In the genomic region with DNA sequence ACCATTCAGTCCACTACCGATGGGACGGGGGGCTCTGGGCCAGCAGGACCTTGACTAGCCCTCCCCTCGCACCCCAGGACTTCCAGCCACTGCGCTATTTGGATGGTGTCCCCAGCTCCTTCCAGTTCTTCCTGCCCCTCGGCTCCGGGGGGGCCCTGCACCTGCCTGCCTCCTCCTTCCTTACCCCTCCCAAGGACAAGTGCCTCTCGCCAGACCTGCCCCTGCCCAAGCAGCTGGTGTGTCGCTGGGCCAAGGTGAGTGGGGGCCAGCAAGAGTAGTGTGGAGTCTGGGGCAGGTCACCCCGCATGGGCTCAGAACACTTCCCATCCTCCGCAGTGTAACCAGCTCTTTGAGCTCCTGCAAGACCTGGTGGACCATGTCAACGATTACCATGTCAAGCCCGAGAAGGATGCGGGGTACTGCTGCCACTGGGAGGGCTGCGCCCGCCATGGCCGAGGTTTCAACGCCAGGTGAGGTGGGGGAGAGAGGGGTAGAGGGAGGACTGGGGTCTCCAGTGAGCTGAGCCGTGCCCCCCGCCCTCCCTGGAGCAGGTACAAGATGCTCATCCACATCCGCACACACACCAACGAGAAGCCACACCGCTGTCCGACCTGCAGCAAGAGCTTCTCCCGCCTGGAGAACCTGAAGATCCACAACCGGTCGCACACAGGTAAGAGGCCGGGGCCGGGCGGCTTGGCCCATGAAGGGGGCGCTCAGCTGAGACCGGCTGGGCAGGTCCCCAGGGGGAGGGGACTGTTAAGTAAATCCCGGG, we compare ENCODE assay signal across 23 cellular contexts. TPM values are rescaled to one million over a fixed set of nuclear protein-coding genes. Genes with fewer than 3 reads are reported as not detected.
"Had no signal": no experiment of that assay in that cellular context is flagged by ENCODE, and none has a peak within 500 bp of the region (broad histone marks: within the 10 kb centered on the region; RNA-seq: fewer than 3 reads in every experiment).

No MANE protein-coding gene starts in this region.

- H3K4me1 ChIP-seq: breast epithelium, foreskin keratinocyte had no signal

- H3K27ac ChIP-seq: breast epithelium, esophagus muscularis mucosa, foreskin keratinocyte had no signal

- H3K9me3 Mint-ChIP-seq: activated naive CD4-positive, alpha-beta T cell treated with anti-CD3 and anti-CD28 coated beads, Interleukin-2, amount 50 U/mL, for 72 hours; activated T-cell treated with anti-CD3 and anti-CD28 coated beads, Interleukin-2, amount 50 U/mL, for 72 hours; nephron; stimulated activated memory B cell treated with anti-CD40 and anti-IgM and Interleukin-4, amounts not matched to agents 10 μg/mL and 1 μg/mL and 100 μg/mL, for 72 hours; stimulated activated naive CD8-positive, alpha-beta T cell treated with anti-CD3 and anti-CD28 coated beads, Interleukin-15, amount 100 ng/mL, for 72 hours had no signal

- H3K27me3 Mint-ChIP-seq: stimulated activated memory B cell treated with anti-CD40 and anti-IgM and Interleukin-4, amounts not matched to agents 10 μg/mL and 1 μg/mL and 100 μg/mL, for 72 hours; stimulated activated naive CD8-positive, alpha-beta T cell treated with anti-CD3 and anti-CD28 coated beads, Interleukin-15, amount 100 ng/mL, for 72 hours had no signal

- H3K9me3 ChIP-seq: breast epithelium, esophagus muscularis mucosa, neutrophil had no signal

- H3K4me3 ChIP-seq: breast epithelium, esophagus muscularis mucosa had no signal

- DNase-seq: activated CD4-positive, alpha-beta T cell treated with anti-CD3 and anti-CD28 coated beads for 4 hours; activated CD4-positive, alpha-beta T cell treated with anti-CD3 and anti-CD28 coated beads, Interleukin-2, amount 50 U/mL, for 4 hours; activated naive CD4-positive, alpha-beta T cell; activated T-cell treated with anti-CD3 and anti-CD28 coated beads for 4 hours; activated T-cell treated with anti-CD3 and anti-CD28 coated beads, Interleukin-2, amount 50 U/mL, for 72 hours; central memory CD4-positive, alpha-beta T cell; foreskin keratinocyte; islet precursor cell; left cardiac atrium; left ventricle myocardium superior; small intestine; stimulated activated CD4-positive, alpha-beta T cell treated with anti-CD3 and anti-CD28 coated beads, Interleukin-4, amount 100 ng/mL, for 24 hours; stimulated activated CD8-positive, alpha-beta memory T cell treated with anti-CD3 and anti-CD28 coated beads, Interleukin-4, amount 100 ng/mL, for 48 hours; stimulated activated naive CD8-positive, alpha-beta T cell treated with anti-CD3 and anti-CD28 coated beads, Interleukin-15, amount 100 ng/mL, for 72 hours; substantia nigra; T-helper 1 cell had no signal

- ATAC-seq: activated naive CD4-positive, alpha-beta T cell treated with anti-CD3 and anti-CD28 coated beads, Interleukin-2, amount 50 U/mL, for 72 hours; activated T-cell treated with anti-CD3 and anti-CD28 coated beads, Interleukin-2, amount 50 U/mL, for 72 hours; foreskin keratinocyte; left cardiac atrium; left ventricle myocardium superior; sciatic nerve; stimulated activated memory B cell treated with anti-CD40 and anti-IgM and Interleukin-4, amounts not matched to agents 10 μg/mL and 1 μg/mL and 100 μg/mL, for 72 hours; stimulated activated naive CD8-positive, alpha-beta T cell treated with anti-CD3 and anti-CD28 coated beads, Interleukin-15, amount 100 ng/mL, for 72 hours had no signal

- H3K4me1 Mint-ChIP-seq: stimulated activated naive CD8-positive, alpha-beta T cell treated with anti-CD3 and anti-CD28 coated beads, Interleukin-15, amount 100 ng/mL, for 72 hours had no signal

- H3K27ac Mint-ChIP-seq: activated naive CD4-positive, alpha-beta T cell treated with anti-CD3 and anti-CD28 coated beads, Interleukin-2, amount 50 U/mL, for 72 hours; activated T-cell treated with anti-CD3 and anti-CD28 coated beads, Interleukin-2, amount 50 U/mL, for 72 hours; stimulated activated memory B cell treated with anti-CD40 and anti-IgM and Interleukin-4, amounts not matched to agents 10 μg/mL and 1 μg/mL and 100 μg/mL, for 72 hours; stimulated activated naive CD8-positive, alpha-beta T cell treated with anti-CD3 and anti-CD28 coated beads, Interleukin-15, amount 100 ng/mL, for 72 hours had no signal

- H3K27me3 ChIP-seq: breast epithelium, esophagus muscularis mucosa, foreskin keratinocyte had no signal

- H3K4me3 Mint-ChIP-seq: activated T-cell treated with anti-CD3 and anti-CD28 coated beads, Interleukin-2, amount 50 U/mL, for 72 hours; nephron; stimulated activated memory B cell treated with anti-CD40 and anti-IgM and Interleukin-4, amounts not matched to agents 10 μg/mL and 1 μg/mL and 100 μg/mL, for 72 hours; stimulated activated naive CD8-positive, alpha-beta T cell treated with anti-CD3 and anti-CD28 coated beads, Interleukin-15, amount 100 ng/mL, for 72 hours had no signal

- H3K36me3 ChIP-seq: breast epithelium had no signal

- H3K36me3 Mint-ChIP-seq: activated naive CD4-positive, alpha-beta T cell treated with anti-CD3 and anti-CD28 coated beads, Interleukin-2, amount 50 U/mL, for 72 hours had no signal

- FAIRE-seq: small intestine had no signal

RNA-seq across cellular contexts. Expression of gene VASN, which starts 36.7 kb away (rescaled TPM):
- total RNA-seq: activated naive CD4-positive, alpha-beta T cell treated with anti-CD3 and anti-CD28 coated beads, Interleukin-2, amount 50 U/mL, for 72 hours; activated T-cell treated with anti-CD3 and anti-CD28 coated beads, Interleukin-2, amount 50 U/mL, for 72 hours had no signal
